In the genomic region with DNA sequence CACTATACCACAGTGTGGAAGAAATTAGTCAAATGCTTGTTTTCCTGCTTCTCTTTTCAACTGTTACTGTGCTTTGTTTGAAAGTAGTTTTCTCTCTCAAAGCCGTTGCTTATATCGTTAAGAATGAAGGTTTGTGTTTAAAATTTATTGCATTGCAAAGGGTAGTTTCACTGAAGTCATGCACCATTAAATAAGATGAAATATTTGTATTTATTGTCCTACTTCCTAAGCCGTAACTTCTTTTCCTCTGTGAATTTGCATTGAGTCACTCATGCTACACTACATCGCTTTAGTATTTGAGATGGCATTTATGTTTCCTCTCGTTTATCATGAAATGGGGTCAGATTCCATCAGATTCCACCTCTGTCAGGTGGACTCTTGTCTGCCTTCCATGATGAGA, we compare ENCODE assay signal across 26 cellular contexts.
"Had no signal": no experiment of that assay in that cellular context is flagged by ENCODE, and none has a peak within 500 bp of the region (broad histone marks: within the 10 kb centered on the region; RNA-seq: fewer than 3 reads in every experiment).

No MANE protein-coding gene starts in this region.

- DNase-seq: activated CD4-positive, alpha-beta T cell treated with anti-CD3 and anti-CD28 coated beads for 48 hours; activated CD4-positive, alpha-beta T cell treated with anti-CD3 and anti-CD28 coated beads, Interleukin-2, amount 50 U/mL, for 1 hour; activated CD4-positive, alpha-beta T cell treated with anti-CD3 and anti-CD28 coated beads, Interleukin-2, amount 50 U/mL, for 48 hours; activated CD8-positive, alpha-beta memory T cell treated with anti-CD3 and anti-CD28 coated beads for 24 hours; activated CD8-positive, alpha-beta T cell treated with anti-CD3 and anti-CD28 coated beads for 36 hours; activated effector memory CD4-positive, alpha-beta T cell treated with Interleukin-2 at 50 U/mL for 16 hours; activated gamma-delta T cell treated with Interleukin-2 at 50 U/mL for 16 hours; activated naive CD4-positive, alpha-beta T cell treated with anti-CD3 and anti-CD28 coated beads, Interleukin-2, amount 50 U/mL, for 16 hours; activated naive CD4-positive, alpha-beta T cell treated with Interleukin-2 at 50 U/mL for 16 hours; activated T-cell treated with anti-CD3 and anti-CD28 coated beads, Interleukin-2, amount 50 U/mL, for 4 hours; amniotic stem cell; anterior cingulate cortex; brain microvascular endothelial cell; dorsolateral prefrontal cortex; effector memory CD4-positive, alpha-beta T cell; erythroblast; foreskin keratinocyte; heart right ventricle; T-helper 2 cell had no signal

- H3K9me3 Mint-ChIP-seq: activated CD8-positive, alpha-beta T cell treated with anti-CD3 and anti-CD28 coated beads for 36 hours; central memory CD8-positive, alpha-beta T cell had no signal

- H3K4me1 Mint-ChIP-seq: activated T-helper 17 cell treated with anti-CD3 and anti-CD28 coated beads, Interleukin-2, amount 50 U/mL, for 72 hours; central memory CD8-positive, alpha-beta T cell had no signal

- H3K36me3 Mint-ChIP-seq: activated naive CD8-positive, alpha-beta T cell had no signal

- H3K4me3 Mint-ChIP-seq: activated CD8-positive, alpha-beta T cell treated with anti-CD3 and anti-CD28 coated beads for 36 hours; activated naive CD8-positive, alpha-beta T cell; activated T-cell treated with anti-CD3 and anti-CD28 coated beads, Interleukin-2, amount 50 U/mL, for 4 hours; activated T-helper 17 cell treated with anti-CD3 and anti-CD28 coated beads, Interleukin-2, amount 50 U/mL, for 72 hours; central memory CD8-positive, alpha-beta T cell; dendritic cell treated with granulocyte-macrophage colony-stimulating factor and Interleukin-4, amounts not matched to agents 40 ng/mL and 50 ng/mL, for 4 days had no signal

- H3K27ac ChIP-seq: brain microvascular endothelial cell, coronary artery, dorsolateral prefrontal cortex, esophagus muscularis mucosa, foreskin keratinocyte, gastroesophageal sphincter, heart right ventricle had no signal

- H3K27ac Mint-ChIP-seq: activated CD8-positive, alpha-beta T cell treated with anti-CD3 and anti-CD28 coated beads for 36 hours; activated naive CD8-positive, alpha-beta T cell; activated T-helper 17 cell treated with anti-CD3 and anti-CD28 coated beads, Interleukin-2, amount 50 U/mL, for 72 hours; dendritic cell treated with granulocyte-macrophage colony-stimulating factor and Interleukin-4, amounts not matched to agents 40 ng/mL and 50 ng/mL, for 4 days had no signal

- H3K4me1 ChIP-seq: esophagus muscularis mucosa, foreskin keratinocyte, gastroesophageal sphincter, heart right ventricle had no signal

- ATAC-seq: activated CD8-positive, alpha-beta T cell treated with anti-CD3 and anti-CD28 coated beads for 36 hours; activated T-cell treated with anti-CD3 and anti-CD28 coated beads, Interleukin-2, amount 50 U/mL, for 4 hours; activated T-helper 17 cell treated with anti-CD3 and anti-CD28 coated beads, Interleukin-2, amount 50 U/mL, for 72 hours; foreskin keratinocyte; gastroesophageal sphincter; heart right ventricle had no signal

- H3K27me3 ChIP-seq: brain microvascular endothelial cell, dorsolateral prefrontal cortex, esophagus muscularis mucosa, foreskin keratinocyte, gastroesophageal sphincter, heart right ventricle had no signal

- H3K4me3 ChIP-seq: coronary artery, dorsolateral prefrontal cortex, esophagus muscularis mucosa, gastroesophageal sphincter, heart right ventricle had no signal
